5 cellular contexts compared by ENCODE assay signal in the genomic region with DNA sequence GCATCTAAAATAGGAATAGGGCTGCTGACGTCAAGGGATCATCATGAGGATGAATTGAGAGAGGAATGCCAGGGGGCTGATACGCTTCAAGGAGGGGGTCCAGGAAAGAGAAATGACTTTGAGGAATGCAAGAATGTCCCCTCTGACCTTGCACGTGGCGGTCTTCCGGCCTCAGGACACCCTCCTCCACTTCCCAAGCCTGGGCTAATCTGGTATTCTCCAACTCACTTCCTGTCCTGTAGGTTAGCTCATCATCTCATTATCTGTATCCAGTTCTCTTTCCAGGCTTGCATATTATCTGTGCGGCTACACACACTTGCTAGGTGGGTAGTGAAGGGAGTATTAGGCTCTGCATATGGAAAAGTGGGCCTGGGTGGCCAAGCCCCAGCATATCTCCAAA. TPM values are rescaled to one million over a fixed set of nuclear protein-coding genes. Genes with fewer than 3 reads are reported as not detected.
DNase-seq lines count a peak whose midpoint lies in the region; ATAC-seq, FAIRE-seq and TF ChIP-seq lines count a peak whose summit lies in the region.
"Not testable (repeated sequence)": the region's sequence is repeated elsewhere in the genome, so short reads cannot be mapped to it uniquely, and the experiment has no call there.

No MANE protein-coding gene starts in this region.

- intact Hi-C loops in K562 (cut with micrococcal nuclease); endothelial cell of umbilical vein (cut with micrococcal nuclease): not testable (repeated sequence)

- not testable (repeated sequence) for DNase-seq in HTR-8/SVneo (ENCODE audit: insufficient read length, low spot score); endothelial cell of umbilical vein (ENCODE audit: low read depth, low spot score)
- DNase-seq in activated effector memory CD4-positive, alpha-beta T cell treated with anti-CD3 and anti-CD28 coated beads, Interleukin-2, amount 50 U/mL, for 16 hours = peak; percentile 6
- DNase-seq in K562 (ENCODE audit: extremely low read depth in 1 of 4, low spot score in 3 of 4) = peak in 1 of 4 experiments; percentile 43
- DNase-seq in mesenteric fat pad (ENCODE audit: low spot score) = peak; percentile 35

- not testable (repeated sequence) for BruUV-seq in K562 (replicated peaks; lab: Mats Ljungman, UMichigan); endothelial cell of umbilical vein (replicated peaks; lab: Mats Ljungman, UMichigan)

- WGBS in K562 (ENCODE audit: insufficient coverage, low coverage, missing lambda C conversion rate) = 0% methylated on average over 3 of the region's 6 CpGs

- FAIRE-seq in HTR-8/SVneo (lab: Jason Lieb, UNC) (peak; percentile 99), K562 (lab: Jason Lieb, UNC) (peak; percentile 81), endothelial cell of umbilical vein (lab: Jason Lieb, UNC) (peak; percentile 86)

- CTCF ChIA-PET in K562 (lab: Yijun Ruan, JAX; ENCODE audit: low intra/inter-chr PET ratio); endothelial cell of umbilical vein (lab: Charles Lee): not testable (repeated sequence)

- H3K27me3 ChIP-seq in K562 (ENCODE audit: control insufficient read depth in 2 of 2, insufficient read depth in 2 of 2, low read length in 2 of 2); endothelial cell of umbilical vein (ENCODE audit: control insufficient read depth in 2 of 2, insufficient read depth in 2 of 2, low read length in 2 of 2): not testable (repeated sequence)

- H2AFZ ChIP-seq in K562 (ENCODE audit: low read depth, low read length); endothelial cell of umbilical vein (ENCODE audit: low read depth, low read length): not testable (repeated sequence)

- H3K36me3 ChIP-seq in K562 (ENCODE audit: control insufficient read depth, insufficient read depth, low read length); endothelial cell of umbilical vein (ENCODE audit: control insufficient read depth in 2 of 2, extremely low read depth in 1 of 2, insufficient read depth in 2 of 2, low read length in 2 of 2): not testable (repeated sequence)

- H3K27ac ChIP-seq in K562 (ENCODE audit: extremely low read depth, low read depth, low read length); endothelial cell of umbilical vein (ENCODE audit: insufficient read depth, low read depth, low read length): not testable (repeated sequence)

- TF ChIP-seq EP300 in K562 (IDR thresholded peaks at IDR 0.05; ENCODE audit: low read length) = not testable (repeated sequence)

- not testable (repeated sequence) for H4K20me1 ChIP-seq in K562 (replicated peaks; ENCODE audit: control insufficient read depth, insufficient read depth, low read length); endothelial cell of umbilical vein (replicated peaks; ENCODE audit: control insufficient read depth, extremely low read depth, insufficient read depth, low read length)

- POLR2A ChIA-PET in K562 (lab: Yijun Ruan, JAX); endothelial cell of umbilical vein (lab: Charles Lee): not testable (repeated sequence)

- H3K4me1 ChIP-seq in K562 (replicated peaks in 1 of 2; ENCODE audit: control insufficient read depth in 2 of 2, insufficient read depth in 2 of 2, low read length in 2 of 2) = peaks cover 9 to 11% of the 10 kb centered on the region in 2 experiments
- H3K4me1 ChIP-seq in endothelial cell of umbilical vein (ENCODE audit: control insufficient read depth, extremely low read depth, insufficient read depth, low read length) = not testable (repeated sequence)

- H3K4me2 ChIP-seq in K562 (ENCODE audit: insufficient read depth, low read length); endothelial cell of umbilical vein (ENCODE audit: insufficient read depth, low read length): not testable (repeated sequence)

- ATAC-seq in K562 = peak; percentile 40

- not testable (repeated sequence) for TF ChIP-seq POLR2A in K562 (conservative IDR thresholded peaks at IDR 0.05); endothelial cell of umbilical vein (IDR thresholded peaks at IDR 0.05; ENCODE audit: low read depth, low read length)

- not testable (repeated sequence) for H3K9me3 ChIP-seq in K562 (replicated peaks; ENCODE audit: control insufficient read depth, insufficient read depth, low read depth, low read length); endothelial cell of umbilical vein (replicated peaks; ENCODE audit: control insufficient read depth, insufficient read depth, low read length)

- TF ChIP-seq RAD21 in K562 (CRISPR knock-in tag; conservative IDR thresholded peaks at IDR 0.05 in 1 of 2, IDR thresholded peaks at IDR 0.05 in 1 of 2) = not testable (repeated sequence)

- in situ Hi-C loops in K562 (cut with MboI) = not testable (repeated sequence)

- H3K4me3 ChIP-seq in K562; endothelial cell of umbilical vein (replicated peaks in 1 of 3; ENCODE audit: insufficient read depth in 1 of 3, low read depth in 1 of 3, low read length in 3 of 3): not testable (repeated sequence)

- not testable (repeated sequence) for H3K9me1 ChIP-seq in K562 (ENCODE audit: control insufficient read depth, insufficient read depth, low read length); endothelial cell of umbilical vein (replicated peaks; ENCODE audit: control insufficient read depth, extremely low read depth, insufficient read depth, low read length)

- dilution Hi-C loops in endothelial cell of umbilical vein (cut with MboI; ENCODE audit: extremely low pct_ligation_motif_present, low sequenced_read_pairs) = not testable (repeated sequence)

- H3K9ac ChIP-seq in K562 (ENCODE audit: insufficient read depth in 1 of 2, low read depth in 2 of 2, low read length in 2 of 2); endothelial cell of umbilical vein (replicated peaks; ENCODE audit: extremely low read depth, insufficient read depth, low read length): not testable (repeated sequence)

- TF ChIP-seq CTCF in K562 (IDR thresholded peaks at IDR 0.05 in 2 of 3, conservative IDR thresholded peaks at IDR 0.05 in 1 of 3; ENCODE audit: insufficient read depth in 2 of 3, low read depth in 1 of 3, low read length in 3 of 3); endothelial cell of umbilical vein (IDR thresholded peaks at IDR 0.05; ENCODE audit: extremely low read depth in 1 of 2, insufficient read depth in 1 of 2, low read depth in 1 of 2, low read length in 2 of 2): not testable (repeated sequence)

- H3K79me2 ChIP-seq in K562 (ENCODE audit: control insufficient read depth, insufficient read depth, low read length) (peaks cover 16% of the 10 kb centered on the region), endothelial cell of umbilical vein (ENCODE audit: control insufficient read depth, insufficient read depth, low read length) (peaks cover 19% of the 10 kb centered on the region)

TF ChIP-seq in K562, 482 proteins besides CTCF, POLR2A, EP300 and RAD21 (continues in another document):
- peak; percentile 66 for TF ChIP-seq ESRRA (IDR thresholded peaks at IDR 0.05; ENCODE audit: borderline replicate concordance, low read depth)
- not testable (repeated sequence) for TF ChIP-seq NR2C1 (IDR thresholded peaks at IDR 0.05)
- TF ChIP-seq NR2C1 (tag; IDR thresholded peaks at IDR 0.05) = 0 out of 2 replicates have a peak, but pooled peaks have one; percentile 29
- TF ChIP-seq ETV1 (tag; conservative IDR thresholded peaks at IDR 0.05; ENCODE audit: low read depth) = peak; percentile 63
- TF ChIP-seq DPF2 (IDR thresholded peaks at IDR 0.05) = peak; percentile 20; the same call in 1 of the 2 replicates
- TF ChIP-seq CBFA2T3 (IDR thresholded peaks at IDR 0.05) = peak; percentile 51

RNA-seq across cellular contexts. Expression of a gene that starts 2.5 kb away (rescaled TPM):
- 57.2 and 65.1 TPM in 2 replicates for total RNA-seq in K562 (2011; cell fraction: chromatin; rRNA removed; ENCODE audit: low replicate concordance)
- total RNA-seq in K562 (2011; cell fraction: nucleolus; rRNA removed) = 32.2 and 33.7 TPM in 2 replicates
- 38.0 and 45.9 TPM in 2 replicates for total RNA-seq in K562 (2011; cell fraction: nucleoplasm; rRNA removed)
- total RNA-seq in K562 (2014; rRNA removed) = 8.7 and 8.9 TPM in 2 replicates
- 5.8 and 8.3 TPM in 2 replicates for total RNA-seq in K562 (2014; rRNA removed; fragmentation: Illumina TruSeq; extraction: Trizol)
- total RNA-seq in K562 (2015; rRNA removed; fragmentation: Illumina TruSeq; extraction: Trizol) = 6.5 and 8.7 TPM in 2 replicates
- 12.9 and 14.0 TPM in 2 replicates for total RNA-seq in K562 (2021)
- polyA plus RNA-seq in K562 (2011; rRNA removed) = 8.8 and 10.4 TPM in 2 replicates
- polyA plus RNA-seq in K562 (2011; cell fraction: cytosol; rRNA removed) = 8.6 and 15.3 TPM in 2 replicates
- polyA plus RNA-seq in K562 (2011; cell fraction: nucleus; rRNA removed) = 28.6 and 45.3 TPM in 2 replicates
- polyA plus RNA-seq in K562 (2012) = 10.2 and 10.7 TPM in 2 replicates
- polyA plus RNA-seq in K562 (2014; fragmentation: Illumina TruSeq; extraction: Trizol) = 7.4 and 9.0 TPM in 2 replicates
- polyA plus RNA-seq in K562 (2014; fragmentation: Nextera tagmentation; extraction: Ambion mirVana) = 1 to 10 TPM; 1.0 to 1.3 TPM
- polyA plus RNA-seq in K562 (2014; rRNA removed) = 9.1 and 10.3 TPM in 2 replicates
- 16.7 and 22.5 TPM in 2 replicates for polyA minus RNA-seq in K562 (2011; rRNA and poly(A)+ RNA removed)
- 7.3 and 8.6 TPM in 2 replicates for polyA minus RNA-seq in K562 (2011; cell fraction: cytosol; rRNA and poly(A)+ RNA removed)
- 16.4 and 21.3 TPM in 2 replicates for polyA minus RNA-seq in K562 (2011; cell fraction: nucleus; rRNA and poly(A)+ RNA removed)
- total RNA-seq in endothelial cell of umbilical vein = 55.3 and 70.5 TPM in 2 replicates
- 39.6 and 40.3 TPM in 2 replicates for polyA plus RNA-seq in endothelial cell of umbilical vein
- 32.3 and 33.2 TPM in 2 replicates for polyA plus RNA-seq in endothelial cell of umbilical vein (2011; cell fraction: cytosol; rRNA removed)
- 70.5 and 72.9 TPM in 2 replicates for polyA plus RNA-seq in endothelial cell of umbilical vein (2011; cell fraction: nucleus; rRNA removed)
- polyA plus RNA-seq in endothelial cell of umbilical vein (2012) = 54.8 and 59.3 TPM in 2 replicates
- 60.8 and 104 TPM in 2 replicates for polyA minus RNA-seq in endothelial cell of umbilical vein
- polyA minus RNA-seq in endothelial cell of umbilical vein (2011; cell fraction: cytosol; rRNA and poly(A)+ RNA removed) = 16.4 TPM
- polyA minus RNA-seq in endothelial cell of umbilical vein (2011; cell fraction: nucleus; rRNA and poly(A)+ RNA removed) = 52.7 and 59.7 TPM in 2 replicates
- total RNA-seq in mesenteric fat pad = 45.1 TPM
